12 cellular contexts compared by ENCODE assay signal in the genomic region with DNA sequence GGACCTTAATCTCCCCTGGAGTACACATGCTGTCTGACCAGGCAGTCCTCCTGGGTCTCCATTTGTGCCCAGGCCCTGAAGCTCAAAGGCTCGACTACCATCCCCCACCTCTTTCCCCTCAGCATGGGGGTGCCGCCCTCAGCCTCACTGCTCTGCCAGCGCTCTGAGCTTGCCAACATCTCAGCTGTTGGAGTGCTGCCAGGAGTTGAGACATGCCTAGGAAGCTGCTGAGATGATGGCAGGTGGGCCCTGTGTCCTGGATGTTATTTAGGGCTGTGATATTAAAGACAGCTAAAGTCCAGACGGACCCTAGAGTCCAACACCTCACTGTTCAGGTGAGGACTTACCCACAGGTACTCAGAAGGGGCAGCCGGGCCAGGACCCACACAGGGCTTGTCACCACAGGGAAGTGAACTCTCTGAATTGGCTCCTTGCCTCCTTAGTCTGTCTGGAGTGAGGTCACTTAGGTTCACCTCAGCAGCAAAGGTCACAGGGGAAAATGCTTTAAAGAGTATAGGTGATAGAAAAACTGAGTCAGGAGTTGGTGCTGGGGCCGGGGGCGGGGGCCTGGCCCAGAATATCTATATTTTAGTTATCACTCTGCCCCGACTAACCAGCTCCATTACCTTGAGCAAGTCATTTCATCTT. TPM values are rescaled to one million over a fixed set of nuclear protein-coding genes. Genes with fewer than 3 reads are reported as not detected.
DNase-seq lines count a peak whose midpoint lies in the region; ATAC-seq and TF ChIP-seq lines count a peak whose summit lies in the region.
"Had no signal": no experiment of that assay in that cellular context is flagged by ENCODE, and none has a peak within 500 bp of the region (broad histone marks: within the 10 kb centered on the region; RNA-seq: fewer than 3 reads in every experiment).

No MANE protein-coding gene starts in this region.

- in situ Hi-C loops in mammary epithelial cell (cut with MboI; ENCODE audit: low sequenced_read_pairs in 2 of 2), result no loop called here

- H3K9me3 ChIP-seq in mammary epithelial cell (replicated peaks; ENCODE audit: insufficient read depth, low read length) (no peaks in the 10 kb centered on the region), tibial artery (no peaks in the 10 kb centered on the region)

- ATAC-seq in HG03139 (IDR thresholded peaks at IDR 0.05; ENCODE audit: unreplicated experiment), result no peak

- H3K4me3 ChIP-seq in mammary epithelial cell (replicated peaks in 1 of 3; ENCODE audit: insufficient read depth in 1 of 3, low read depth in 2 of 3, low read length in 3 of 3), result no peak overlapping the region
- H3K4me3 ChIP-seq in fibroblast of the aortic adventitia (ENCODE audit: low read depth, low read length), result no peak overlapping the region
- H3K4me3 ChIP-seq in tibial artery, result no peak overlapping the region
- H3K4me3 ChIP-seq: smooth muscle cell had no signal

- H3K27me3 Mint-ChIP-seq in MCF 10A (ENCODE audit: insufficient read depth, unreplicated experiment), result peaks cover 34% of the 10 kb centered on the region

- H3K9me3 Mint-ChIP-seq in MCF 10A (ENCODE audit: unreplicated experiment), result no peaks in the 10 kb centered on the region

- no peak for TF ChIP-seq CTCF in MCF 10A (IDR thresholded peaks at IDR 0.05; ENCODE audit: unreplicated experiment)
- TF ChIP-seq CTCF in mammary epithelial cell (conservative IDR thresholded peaks at IDR 0.05 in 1 of 2, IDR thresholded peaks at IDR 0.05 in 1 of 2; ENCODE audit: extremely low read depth in 1 of 2, insufficient read depth in 1 of 2, low read depth in 1 of 2, low read length in 2 of 2), result no peak
- TF ChIP-seq CTCF in fibroblast of the aortic adventitia (IDR thresholded peaks at IDR 0.05; ENCODE audit: insufficient read depth, low read length), result no peak
- no peak for TF ChIP-seq CTCF in tibial artery (IDR thresholded peaks at IDR 0.05)

- H3K4me3 Mint-ChIP-seq in MCF 10A (ENCODE audit: unreplicated experiment), result no peak overlapping the region

- CTCF ChIA-PET in MCF 10A (lab: Yijun Ruan, JAX), result interaction anchor here (0.7 to 3.3 kb wide), 4 partner anchors 13 to 491 kb away, joined by 3 to 23 read pairs (median 9); no protein-coding TSS in a partner anchor
- CTCF ChIA-PET in mammary epithelial cell (lab: Charles Lee; ENCODE audit: low non-redundant PET), result no interaction called here

- intact Hi-C loops in MCF 10A (cut with micrococcal nuclease) (no loop called here), mammary epithelial cell (cut with micrococcal nuclease) (no loop called here), tibial artery (cut with DNase I; ENCODE audit: low total_unique reads) (no loop called here)

- peak; percentile 79 for DNase-seq in MCF 10A (ENCODE audit: unreplicated experiment)
- DNase-seq in mammary epithelial cell, result no peak
- DNase-seq in NCI-H2196 (lab: John Stamatoyannopoulos, UW; ENCODE audit: unreplicated experiment), result peak; percentile 83
- DNase-seq in fibroblast of the aortic adventitia (ENCODE audit: low read depth), result peak; percentile 26
- peak; percentile 46 to 81 for DNase-seq in tibial artery
- no peak for DNase-seq in NOMO-1 (lab: John Stamatoyannopoulos, UW; ENCODE audit: unreplicated experiment in 2 of 2)
- DNase-seq in OCI-M2 (lab: John Stamatoyannopoulos, UW; ENCODE audit: unreplicated experiment), result no peak
- DNase-seq: effector memory CD4-positive, alpha-beta T cell; glutamatergic neuron had no signal

- no peak overlapping the region for H3K9ac ChIP-seq in mammary epithelial cell (ENCODE audit: insufficient read depth, low read length)

- peaks cover 6% of the 10 kb centered on the region for H3K4me1 Mint-ChIP-seq in MCF 10A (ENCODE audit: insufficient read depth, unreplicated experiment)

- 43% methylated on average over 8 of the region's 8 CpGs for WGBS in mammary epithelial cell (ENCODE audit: low coverage, missing lambda C conversion rate)

- dilution Hi-C loops in mammary epithelial cell (cut with HindIII; ENCODE audit: low sequenced_read_pairs), result no loop called here

- H3K4me1 ChIP-seq in mammary epithelial cell (ENCODE audit: insufficient read depth, low read length) (no peaks in the 10 kb centered on the region), tibial artery (peaks cover 15 to 44% (median 27%) of the 10 kb centered on the region in 4 donors)

- H3K27ac ChIP-seq in mammary epithelial cell (ENCODE audit: insufficient read depth, low read depth, low read length), result no peak overlapping the region
- H3K27ac ChIP-seq in tibial artery, result peak overlapping the region; percentile 82 to 91

- no peaks in the 10 kb centered on the region for H3K79me2 ChIP-seq in mammary epithelial cell (ENCODE audit: insufficient read depth, low read length)

- H3K4me2 ChIP-seq in mammary epithelial cell (ENCODE audit: insufficient read depth, low read depth, low read length), result no peak overlapping the region
- H3K4me2 ChIP-seq: smooth muscle cell had no signal

- H3K36me3 Mint-ChIP-seq in MCF 10A (ENCODE audit: insufficient read depth, unreplicated experiment), result peaks cover 7% of the 10 kb centered on the region

- no peak overlapping the region for H3K27ac Mint-ChIP-seq in MCF 10A (ENCODE audit: low read depth, unreplicated experiment)

- POLR2A ChIA-PET in MCF 10A (lab: Yijun Ruan, JAX), result interaction anchor here (0.6 to 1.1 kb wide), 2 partner anchors 14 to 207 kb away, joined by 3 read pairs; no protein-coding TSS in a partner anchor

- H2AFZ ChIP-seq in mammary epithelial cell (ENCODE audit: low read depth, low read length), result no peak overlapping the region

- H4K20me1 ChIP-seq in mammary epithelial cell (ENCODE audit: insufficient read depth, low read length), result no peaks in the 10 kb centered on the region

- H3K27me3 ChIP-seq in mammary epithelial cell (ENCODE audit: insufficient read depth, low read length) (no peaks in the 10 kb centered on the region), tibial artery (no peaks in the 10 kb centered on the region)

- no peaks in the 10 kb centered on the region for H3K36me3 ChIP-seq in mammary epithelial cell (ENCODE audit: insufficient read depth, low read length)
- no peaks in the 10 kb centered on the region for H3K36me3 ChIP-seq in tibial artery

- BruUV-seq in MCF 10A (replicated peaks; lab: Mats Ljungman, UMichigan) (no TSS peak), mammary epithelial cell (replicated peaks; lab: Mats Ljungman, UMichigan) (no TSS peak)

RNA-seq across cellular contexts. Expression of a gene that starts 19.7 kb away (rescaled TPM):
- 1.1 and 1.3 TPM in 2 replicates for total RNA-seq in MCF 10A (2022)
- 1 to 10 TPM; 5.3 to 6.7 TPM for total RNA-seq in mammary epithelial cell
- 3.6 TPM for polyA plus RNA-seq in mammary epithelial cell
- polyA minus RNA-seq in mammary epithelial cell, result 8.2 TPM
- 4.7 and 6.8 TPM in 2 replicates for total RNA-seq in fibroblast of the aortic adventitia (ENCODE audit: low replicate concordance)

RNA-seq across cellular contexts. Expression of a gene that starts 40.1 kb away (rescaled TPM):
- total RNA-seq in MCF 10A (2022), result 0.20 TPM in 1 of 2 replicates, not detected in the other
- total RNA-seq in mammary epithelial cell, result under 1 TPM; under 0.01 to 0.52 TPM
- polyA plus RNA-seq in mammary epithelial cell, result 0.09 TPM
- polyA minus RNA-seq in mammary epithelial cell, result not detected
- total RNA-seq in fibroblast of the aortic adventitia (ENCODE audit: low replicate concordance), result 0.16 and 0.90 TPM in 2 replicates
- total RNA-seq: liver had no signal
- polyA plus RNA-seq: liver had no signal

Comparison
In these comparisons a context has a peak if more than half of its experiments do, and no peak if none do; other contexts are left out.
1. DNase-seq: peak in MCF 10A (single experiment), NCI-H2196 (single experiment), fibroblast of the aortic adventitia (single experiment) and tibial artery (2 of 2); none in mammary epithelial cell (single experiment), NOMO-1 (0 of 2) and OCI-M2 (single experiment).